In genomic region chr9:133459476-133460404, GRCh38 we compare ENCODE assay signal across 8 cellular contexts. TPM values are rescaled to one million over a fixed set of nuclear protein-coding genes. Genes with fewer than 3 reads are reported as not detected.
DNase-seq lines count a peak whose midpoint lies in the region; ATAC-seq, FAIRE-seq and TF ChIP-seq lines count a peak whose summit lies in the region.

CACFD1 (plus strand) TSS chr9:133459978; CDS start chr9:133460067, 89 bp downstream.

- H3K27ac Mint-ChIP-seq in activated CD4-positive, alpha-beta T cell treated with anti-CD3 and anti-CD28 coated beads, Interleukin-2, amount 10 ng/mL, durations not matched to agents 24 days and 14 days: peak within 1 kb of the TSS; percentile 87

- FAIRE-seq in GM19239 (lab: Jason Lieb, UNC): peak; percentile 89

- intact Hi-C loops in activated CD4-positive, alpha-beta T cell treated with anti-CD3 and anti-CD28 coated beads, Interleukin-2, amount 10 ng/mL, durations not matched to agents 24 days and 14 days (cut with micrococcal nuclease): loop anchor here (1.0 to 5.0 kb wide), 4 partner anchors 20 to 89 kb away; partner anchors contain the start of genes ADAMTS13, SLC2A6, STKLD1 and SURF4

- ATAC-seq in HG03442 (IDR thresholded peaks at IDR 0.05; ENCODE audit: unreplicated experiment): peak; percentile 62

- H3K9me3 Mint-ChIP-seq in activated CD4-positive, alpha-beta T cell treated with anti-CD3 and anti-CD28 coated beads, Interleukin-2, amount 10 ng/mL, durations not matched to agents 24 days and 14 days: no peaks in the 10 kb centered on the region

- H3K27me3 Mint-ChIP-seq in activated CD4-positive, alpha-beta T cell treated with anti-CD3 and anti-CD28 coated beads, Interleukin-2, amount 10 ng/mL, durations not matched to agents 24 days and 14 days: peaks cover 14% of the 10 kb centered on the region

- peaks cover 1% of the 10 kb centered on the region for H3K36me3 Mint-ChIP-seq in activated CD4-positive, alpha-beta T cell treated with anti-CD3 and anti-CD28 coated beads, Interleukin-2, amount 10 ng/mL, durations not matched to agents 24 days and 14 days (ENCODE audit: low read depth)

- peak within 1 kb of the TSS; percentile 95 for H3K4me3 Mint-ChIP-seq in activated CD4-positive, alpha-beta T cell treated with anti-CD3 and anti-CD28 coated beads, Interleukin-2, amount 10 ng/mL, durations not matched to agents 24 days and 14 days

- peak within 1 kb of the TSS; percentile 94 for H3K4me3 ChIP-seq in coronary artery

- peak; percentile 98 for DNase-seq in Ammon's horn (ENCODE audit: low spot score)
- DNase-seq in GM19239 (ENCODE audit: insufficient read length, low spot score): peak; percentile 100
- peak; percentile 98 to 100 for DNase-seq in NCI-H524 (lab: John Stamatoyannopoulos, UW)
- peak; percentile 96 for DNase-seq in activated CD4-positive, alpha-beta T cell treated with anti-CD3 and anti-CD28 coated beads, Interleukin-2, amount 10 ng/mL, durations not matched to agents 24 days and 14 days
- peak; percentile 96 for DNase-seq in coronary artery (ENCODE audit: low spot score)
- DNase-seq in left kidney (ENCODE audit: low read depth, low spot score): peak; percentile 99
- peak; percentile 84 to 92 for DNase-seq in stimulated activated CD4-positive, alpha-beta T cell treated with anti-CD3 and anti-CD28 coated beads, Interleukin-1b, Interleukin-23, amount 100 ng/mL, for 4 hours (ENCODE audit: low read depth in 2 of 2)

- peaks cover 6% of the 10 kb centered on the region for H3K4me1 Mint-ChIP-seq in activated CD4-positive, alpha-beta T cell treated with anti-CD3 and anti-CD28 coated beads, Interleukin-2, amount 10 ng/mL, durations not matched to agents 24 days and 14 days

- TF ChIP-seq CTCF in coronary artery (IDR thresholded peaks at IDR 0.05): no peak

- H3K27ac ChIP-seq in coronary artery: peak within 1 kb of the TSS; percentile 96 to 98

RNA-seq across cellular contexts. Expression of gene CACFD1, which starts in this region (rescaled TPM):
- total RNA-seq in activated CD4-positive, alpha-beta T cell treated with anti-CD3 and anti-CD28 coated beads, Interleukin-2, amount 10 ng/mL, durations not matched to agents 24 days and 14 days: 0.40 and 0.70 TPM in 2 replicates

Comparison
In these comparisons a context has a peak if more than half of its experiments do, and no peak if none do; other contexts are left out.
1. Peak in every context shown above with its lines: DNase-seq, ATAC-seq, H3K4me3 ChIP-seq and H3K27ac ChIP-seq.
2. Peak in DNase-seq in activated CD4-positive, alpha-beta T cell treated with anti-CD3 and anti-CD28 coated beads, Interleukin-2, amount 10 ng/mL, durations not matched to agents 24 days and 14 days; RNA of the gene not detected or under 1 TPM.